ENCODE assay signal across 34 cellular contexts in genomic region chr7:39490296-39490695, GRCh38.
"Had no signal": no experiment of that assay in that cellular context is flagged by ENCODE, and none has a peak within 500 bp of the region (broad histone marks: within the 10 kb centered on the region; RNA-seq: fewer than 3 reads in every experiment).

No MANE protein-coding gene starts in this region.

- H3K27ac ChIP-seq: KMS-11 had no signal

- H3K9me3 ChIP-seq: MG63 had no signal

- H3K27me3 ChIP-seq: MG63 had no signal

- H3K36me3 ChIP-seq: MG63 had no signal

- H3K4me3 ChIP-seq: MG63 had no signal

- DNase-seq: Karpas-422, Kasumi-1, KG1, MG63, MM.1S, MV-4-11, NCI-H1048, NCI-H1092, NCI-H1092 treated with DMSO at 0.1 percent for 48 hours, NCI-H1105, NCI-H1105 treated with DMSO at 0.1 percent for 48 hours, NCI-H1417, NCI-H1417 treated with DMSO at 0.1 percent for 48 hours, NCI-H1436, NCI-H1436 treated with DMSO at 0.1 percent for 48 hours, NCI-H146, NCI-H1694, NCI-H1694 treated with DMSO at 0.1 percent for 48 hours, NCI-H187, NCI-H187 treated with DMSO at 0.1 percent for 48 hours, NCI-H1930, NCI-H2029, NCI-H2029 treated with DMSO at 0.1 percent for 48 hours, NCI-H2081, NCI-H2081 treated with DMSO at 0.1 percent for 48 hours, NCI-H2107, NCI-H2171, NCI-H2171 treated with DMSO at 0.1 percent for 48 hours, NCI-H2227 treated with DMSO at 0.1 percent for 48 hours, NCI-H226, NCI-H345, NCI-H446, NCI-H446 treated with DMSO at 0.1 percent for 48 hours had no signal
